Comparison of ENCODE assay signal across 13 cellular contexts in genomic region chr12:51322452-51322851, GRCh38. TPM values are rescaled to one million over a fixed set of nuclear protein-coding genes. Genes with fewer than 3 reads are reported as not detected.
DNase-seq lines count a peak whose midpoint lies in the region; ATAC-seq and TF ChIP-seq lines count a peak whose summit lies in the region.
"Had no signal": no experiment of that assay in that cellular context is flagged by ENCODE, and none has a peak within 500 bp of the region (broad histone marks: within the 10 kb centered on the region; RNA-seq: fewer than 3 reads in every experiment).

No MANE protein-coding gene starts in this region.

- H3K36me3 Mint-ChIP-seq in CD8-positive, alpha-beta memory T cell, result peaks cover 15 to 33% (median 21%) of the 10 kb centered on the region in 3 donors
- H3K36me3 Mint-ChIP-seq in activated naive CD8-positive, alpha-beta T cell treated with anti-CD3 and anti-CD28 coated beads for 36 hours, result peaks cover 37% of the 10 kb centered on the region

- H3K27ac Mint-ChIP-seq in CD8-positive, alpha-beta memory T cell, result peak overlapping the region; percentile 81 to 99 (median 98)
- H3K27ac Mint-ChIP-seq in activated naive CD8-positive, alpha-beta T cell treated with anti-CD3 and anti-CD28 coated beads for 36 hours, result peak overlapping the region; percentile 98

- no peaks in the 10 kb centered on the region for H3K27me3 ChIP-seq in CD8-positive, alpha-beta memory T cell (ENCODE audit: insufficient read depth, low read length, poor library complexity, severe bottlenecking)
- H3K27me3 ChIP-seq in psoas muscle (ENCODE audit: insufficient read depth in 3 of 3, low read length in 2 of 3), result no peaks in the 10 kb centered on the region
- H3K27me3 ChIP-seq: dorsolateral prefrontal cortex, heart left ventricle had no signal

- no peak for ATAC-seq in psoas muscle
- no peak for ATAC-seq in HG03196 (IDR thresholded peaks at IDR 0.05; ENCODE audit: unreplicated experiment)
- ATAC-seq in GM18520 (IDR thresholded peaks at IDR 0.05; ENCODE audit: unreplicated experiment), result no peak
- ATAC-seq: heart left ventricle had no signal

- POLR2A ChIA-PET in CD8-positive, alpha-beta memory T cell (lab: Charles Lee), result interaction anchor here (0.6 to 2.2 kb wide), 4 partner anchors 9 to 105 kb away, joined by 3 to 11 read pairs (median 6); partner anchors contain the start of genes DAZAP2 and POU6F1

- H3K27ac ChIP-seq in CD8-positive, alpha-beta memory T cell (ENCODE audit: low read depth, low read length), result peak overlapping the region; percentile 94
- H3K27ac ChIP-seq in KOPT-K1 (ENCODE audit: low read depth, low read length, poor library complexity, severe bottlenecking), result peak overlapping the region; percentile 93
- no peak overlapping the region for H3K27ac ChIP-seq in psoas muscle
- H3K27ac ChIP-seq: thoracic aorta had no signal

- peaks cover 67% of the 10 kb centered on the region for H3K4me1 ChIP-seq in CD8-positive, alpha-beta memory T cell (ENCODE audit: insufficient read depth, low read length)
- H3K4me1 ChIP-seq in psoas muscle, result no peaks in the 10 kb centered on the region

- H3K4me1 Mint-ChIP-seq in CD8-positive, alpha-beta memory T cell, result peaks cover 77 to 95% (median 91%) of the 10 kb centered on the region in 3 donors
- H3K4me1 Mint-ChIP-seq in activated naive CD8-positive, alpha-beta T cell treated with anti-CD3 and anti-CD28 coated beads for 36 hours, result peaks cover 70% of the 10 kb centered on the region

- peak overlapping the region; percentile 80 for H3K4me3 ChIP-seq in CD8-positive, alpha-beta memory T cell (ENCODE audit: low read length)
- peak overlapping the region; percentile 42 for H3K4me3 ChIP-seq in psoas muscle

- H3K4me3 Mint-ChIP-seq in CD8-positive, alpha-beta memory T cell, result peak overlapping the region; percentile 81 to 99 (median 98)
- peak overlapping the region; percentile 95 for H3K4me3 Mint-ChIP-seq in activated naive CD8-positive, alpha-beta T cell treated with anti-CD3 and anti-CD28 coated beads for 36 hours

- CTCF ChIA-PET in CD8-positive, alpha-beta memory T cell (lab: Charles Lee), result interaction anchor here (0.9 to 9.2 kb wide), 5 partner anchors 14 to 47 kb away, joined by 3 to 67 read pairs (median 4); no protein-coding TSS in a partner anchor

- WGBS in psoas muscle, 3 donors, result 80 to 94% (median 88%) methylated on average over 5 of the region's 5 CpGs

- peaks cover 0 to 4% of the 10 kb centered on the region in 2 donors for H3K27me3 Mint-ChIP-seq in CD8-positive, alpha-beta memory T cell
- no peaks in the 10 kb centered on the region for H3K27me3 Mint-ChIP-seq in activated naive CD8-positive, alpha-beta T cell treated with anti-CD3 and anti-CD28 coated beads for 36 hours

- no peaks in the 10 kb centered on the region for H3K9me3 ChIP-seq in CD8-positive, alpha-beta memory T cell (ENCODE audit: low read length)
- H3K9me3 ChIP-seq in KOPT-K1 (ENCODE audit: insufficient read depth, low read length, poor library complexity, severe bottlenecking), result no peaks in the 10 kb centered on the region
- H3K9me3 ChIP-seq in psoas muscle, result no peaks in the 10 kb centered on the region
- H3K9me3 ChIP-seq: heart left ventricle, thoracic aorta had no signal

- TF ChIP-seq CTCF in psoas muscle (IDR thresholded peaks at IDR 0.05), result no peak

- DNase-seq in CD8-positive, alpha-beta memory T cell, result no peak
- DNase-seq in activated naive CD8-positive, alpha-beta T cell treated with anti-CD3 and anti-CD28 coated beads for 36 hours, result peak; percentile 56
- DNase-seq in psoas muscle, result no peak
- DNase-seq in NCI-H1417 treated with DMSO at 0.1 percent for 48 hours (lab: John Stamatoyannopoulos, UW), result no peak
- DNase-seq in NCI-H226, result no peak
- DNase-seq: dorsolateral prefrontal cortex, heart left ventricle, NCI-H526 treated with DMSO at 0.1 percent for 48 hours had no signal

- intact Hi-C loops in psoas muscle (cut with DNase I), result no loop called here

- H3K36me3 ChIP-seq in CD8-positive, alpha-beta memory T cell (ENCODE audit: insufficient read depth, low read length), result no peaks in the 10 kb centered on the region
- peaks cover 4% of the 10 kb centered on the region; the same call in 1 of the 2 replicates for H3K36me3 ChIP-seq in KOPT-K1 (ENCODE audit: insufficient read depth, low read length)
- no peaks in the 10 kb centered on the region for H3K36me3 ChIP-seq in psoas muscle (ENCODE audit: insufficient read depth in 1 of 2, low read depth in 1 of 2)
- H3K36me3 ChIP-seq: heart left ventricle, thoracic aorta had no signal

- no peaks in the 10 kb centered on the region for H3K9me3 Mint-ChIP-seq in CD8-positive, alpha-beta memory T cell
- H3K9me3 Mint-ChIP-seq in activated naive CD8-positive, alpha-beta T cell treated with anti-CD3 and anti-CD28 coated beads for 36 hours, result peaks cover 2% of the 10 kb centered on the region

RNA-seq across cellular contexts. Expression of gene BIN2, which starts 1.5 kb away (rescaled TPM):
- 10 to 100 TPM; 55.9 to 57.3 TPM for total RNA-seq in CD8-positive, alpha-beta memory T cell
- 366 TPM for polyA plus RNA-seq in CD8-positive, alpha-beta memory T cell
- total RNA-seq in activated naive CD8-positive, alpha-beta T cell treated with anti-CD3 and anti-CD28 coated beads for 36 hours, result 10 to 100 TPM; 32.0 to 34.2 TPM
- total RNA-seq in psoas muscle, result 1 to 10 TPM in 3 of 4 donors, under 1 TPM in 1; 0.81 to 2.0 (median 1.4) TPM
- under 1 TPM; 0.37 to 0.47 (median 0.40) TPM for polyA plus RNA-seq in psoas muscle
- total RNA-seq: LHCN-M2 had no signal

RNA-seq across cellular contexts. Expression of gene CELA1, which starts 24.0 kb away (rescaled TPM):
- total RNA-seq in CD8-positive, alpha-beta memory T cell, result not detected
- 0.71 TPM for polyA plus RNA-seq in CD8-positive, alpha-beta memory T cell
- not detected for total RNA-seq in activated naive CD8-positive, alpha-beta T cell treated with anti-CD3 and anti-CD28 coated beads for 36 hours
- total RNA-seq in psoas muscle, result not detected
- polyA plus RNA-seq in psoas muscle, result not detected
- total RNA-seq: heart left ventricle, LHCN-M2, thoracic aorta had no signal
- polyA plus RNA-seq: heart left ventricle had no signal

RNA-seq across cellular contexts. Expression of gene SMAGP, which starts 52.2 kb away (rescaled TPM):
- under 1 TPM; 0.72 to 0.84 TPM for total RNA-seq in CD8-positive, alpha-beta memory T cell
- polyA plus RNA-seq in CD8-positive, alpha-beta memory T cell, result 28.9 TPM
- 1 to 10 TPM in 1 of 2 experiments, under 1 TPM in 1; 0.64 to 1.3 TPM for total RNA-seq in activated naive CD8-positive, alpha-beta T cell treated with anti-CD3 and anti-CD28 coated beads for 36 hours
- 1 to 10 TPM; 1.8 to 2.9 (median 2.2) TPM for total RNA-seq in psoas muscle
- polyA plus RNA-seq in psoas muscle, result 1 to 10 TPM; 2.1 to 5.2 (median 2.4) TPM

Comparison
In these comparisons a context has a peak if more than half of its experiments do, and no peak if none do; other contexts are left out.
1. RNA of gene BIN2, which starts 1.5 kb away (total RNA-seq): 55.9 to 57.3 TPM in CD8-positive, alpha-beta memory T cell and 32.0 to 34.2 TPM in activated naive CD8-positive, alpha-beta T cell treated with anti-CD3 and anti-CD28 coated beads for 36 hours; 0.81 to 2.0 TPM in psoas muscle; every median in the first group is over 10 times any median in the second.